ENCODE assay signal across 16 cellular contexts in genomic region chr21:35352066-35352770, GRCh38.
A peak's percentile ranks its signal among the peaks of the same experiment; 100 is the strongest.
DNase-seq lines count a peak whose midpoint lies in the region; ATAC-seq, FAIRE-seq and TF ChIP-seq lines count a peak whose summit lies in the region.
"Had no signal": no experiment of that assay in that cellular context is flagged by ENCODE, and none has a peak within 500 bp of the region (broad histone marks: within the 10 kb centered on the region; RNA-seq: fewer than 3 reads in every experiment).

No MANE protein-coding gene starts in this region.

- no peaks in the 10 kb centered on the region for H3K36me3 Mint-ChIP-seq in activated naive CD8-positive, alpha-beta T cell treated with anti-CD3 and anti-CD28 coated beads, Interleukin-2, amount 50 U/mL, for 24 hours (ENCODE audit: low read depth)
- peaks cover 1% of the 10 kb centered on the region for H3K36me3 Mint-ChIP-seq in activated naive CD8-positive, alpha-beta T cell treated with anti-CD3 and anti-CD28 coated beads for 36 hours
- H3K36me3 Mint-ChIP-seq in astrocyte (ENCODE audit: low read depth, unreplicated experiment), result no peaks in the 10 kb centered on the region
- peaks cover 3 to 8% of the 10 kb centered on the region in 2 donors for H3K36me3 Mint-ChIP-seq in stimulated activated naive B cell treated with anti-CD40 and anti-IgM and Interleukin-4, amounts not matched to agents 10 μg/mL and 1 μg/mL and 100 μg/mL, for 72 hours

- H3K27ac Mint-ChIP-seq in activated naive CD8-positive, alpha-beta T cell treated with anti-CD3 and anti-CD28 coated beads, Interleukin-2, amount 50 U/mL, for 24 hours, result peak overlapping the region; percentile 44
- no peak overlapping the region for H3K27ac Mint-ChIP-seq in activated naive CD8-positive, alpha-beta T cell treated with anti-CD3 and anti-CD28 coated beads for 36 hours
- H3K27ac Mint-ChIP-seq in astrocyte (ENCODE audit: unreplicated experiment), result peak overlapping the region; percentile 99
- H3K27ac Mint-ChIP-seq in stimulated activated naive B cell treated with anti-CD40 and anti-IgM and Interleukin-4, amounts not matched to agents 10 μg/mL and 1 μg/mL and 100 μg/mL, for 72 hours, result no peak overlapping the region

- no peak for DNase-seq in activated naive CD8-positive, alpha-beta T cell treated with anti-CD3 and anti-CD28 coated beads, Interleukin-2, amount 50 U/mL, for 24 hours
- no peak for DNase-seq in activated naive CD8-positive, alpha-beta T cell treated with anti-CD3 and anti-CD28 coated beads for 36 hours
- peak; percentile 95 for DNase-seq in astrocyte (ENCODE audit: low read depth)
- peak; percentile 66 for DNase-seq in glomerular visceral epithelial cell (ENCODE audit: extremely low spot score)
- DNase-seq in stimulated activated naive B cell treated with anti-CD40 and anti-IgM and Interleukin-4, amounts not matched to agents 10 μg/mL and 1 μg/mL and 100 μg/mL, for 72 hours, result no peak
- DNase-seq in HAP-1 (ENCODE audit: low spot score in 2 of 2), result no peak
- DNase-seq: ACHN, activated gamma-delta T cell, NCI-H2029 treated with DMSO at 0.1 percent for 48 hours, NCI-H748 treated with DMSO at 0.1 percent for 48 hours, small intestine had no signal

- H3K27me3 Mint-ChIP-seq in activated naive CD8-positive, alpha-beta T cell treated with anti-CD3 and anti-CD28 coated beads, Interleukin-2, amount 50 U/mL, for 24 hours, result peaks cover 3% of the 10 kb centered on the region
- peaks cover 5% of the 10 kb centered on the region for H3K27me3 Mint-ChIP-seq in activated naive CD8-positive, alpha-beta T cell treated with anti-CD3 and anti-CD28 coated beads for 36 hours
- H3K27me3 Mint-ChIP-seq in astrocyte (ENCODE audit: low read depth, unreplicated experiment), result no peaks in the 10 kb centered on the region
- peaks cover 0 to under 1% of the 10 kb centered on the region in 2 donors for H3K27me3 Mint-ChIP-seq in stimulated activated naive B cell treated with anti-CD40 and anti-IgM and Interleukin-4, amounts not matched to agents 10 μg/mL and 1 μg/mL and 100 μg/mL, for 72 hours

- peaks cover 38% of the 10 kb centered on the region for H3K4me1 Mint-ChIP-seq in activated naive CD8-positive, alpha-beta T cell treated with anti-CD3 and anti-CD28 coated beads, Interleukin-2, amount 50 U/mL, for 24 hours
- peaks cover 6% of the 10 kb centered on the region for H3K4me1 Mint-ChIP-seq in activated naive CD8-positive, alpha-beta T cell treated with anti-CD3 and anti-CD28 coated beads for 36 hours
- peaks cover 36% of the 10 kb centered on the region for H3K4me1 Mint-ChIP-seq in astrocyte (ENCODE audit: low read depth, unreplicated experiment)
- H3K4me1 Mint-ChIP-seq in stimulated activated naive B cell treated with anti-CD40 and anti-IgM and Interleukin-4, amounts not matched to agents 10 μg/mL and 1 μg/mL and 100 μg/mL, for 72 hours, result peaks cover 26 to 52% of the 10 kb centered on the region in 2 donors

- no peak overlapping the region for H3K4me3 Mint-ChIP-seq in activated naive CD8-positive, alpha-beta T cell treated with anti-CD3 and anti-CD28 coated beads, Interleukin-2, amount 50 U/mL, for 24 hours
- no peak overlapping the region for H3K4me3 Mint-ChIP-seq in activated naive CD8-positive, alpha-beta T cell treated with anti-CD3 and anti-CD28 coated beads for 36 hours
- H3K4me3 Mint-ChIP-seq in astrocyte (ENCODE audit: unreplicated experiment), result no peak overlapping the region
- H3K4me3 Mint-ChIP-seq in stimulated activated naive B cell treated with anti-CD40 and anti-IgM and Interleukin-4, amounts not matched to agents 10 μg/mL and 1 μg/mL and 100 μg/mL, for 72 hours, result no peak overlapping the region

- H3K27me3 ChIP-seq in astrocyte (ENCODE audit: insufficient read depth, low read length) (no peaks in the 10 kb centered on the region), HAP-1 (ENCODE audit: low read depth) (no peaks in the 10 kb centered on the region)

- H3K36me3 ChIP-seq in astrocyte (ENCODE audit: insufficient read depth, low read length) (no peaks in the 10 kb centered on the region), HAP-1 (replicated peaks) (no peaks in the 10 kb centered on the region)
- H3K36me3 ChIP-seq: cardiac muscle cell, neutrophil had no signal

- peak; percentile 23 for ATAC-seq in activated naive CD8-positive, alpha-beta T cell treated with anti-CD3 and anti-CD28 coated beads, Interleukin-2, amount 50 U/mL, for 24 hours
- ATAC-seq in stimulated activated naive B cell treated with anti-CD40 and anti-IgM and Interleukin-4, amounts not matched to agents 10 μg/mL and 1 μg/mL and 100 μg/mL, for 72 hours (replicated peaks), result peak; percentile 88 to 90
- ATAC-seq in GM18520 (IDR thresholded peaks at IDR 0.05; ENCODE audit: unreplicated experiment) (no peak), HG02623 (IDR thresholded peaks at IDR 0.05; ENCODE audit: unreplicated experiment) (no peak)

- TF ChIP-seq CTCF in astrocyte (IDR thresholded peaks at IDR 0.05; ENCODE audit: insufficient read depth, low read depth, low read length), result no peak

- peak overlapping the region; percentile 64 for H3K27ac ChIP-seq in astrocyte (ENCODE audit: low read depth, low read length)
- H3K27ac ChIP-seq: cardiac muscle cell, neutrophil had no signal

- H2AFZ ChIP-seq in astrocyte (ENCODE audit: low read depth, low read length), result no peak overlapping the region

- peak overlapping the region; percentile 21 for H3K9ac ChIP-seq in astrocyte (ENCODE audit: low read length)

- FAIRE-seq in astrocyte (lab: Jason Lieb, UNC), result peak; percentile 88
- FAIRE-seq: endometrium, small intestine had no signal

- H3K9me3 ChIP-seq in astrocyte (ENCODE audit: insufficient read depth, low read depth, low read length), result no peaks in the 10 kb centered on the region
- 0 out of 2 replicates have a peak, but pooled peaks cover 5% of the 10 kb centered on the region for H3K9me3 ChIP-seq in HAP-1
- H3K9me3 ChIP-seq: neutrophil had no signal

- no peaks in the 10 kb centered on the region for H4K20me1 ChIP-seq in astrocyte (ENCODE audit: insufficient read depth, low read length)

- H3K79me2 ChIP-seq in astrocyte (ENCODE audit: insufficient read depth, low read length), result no peaks in the 10 kb centered on the region

- H3K9me3 Mint-ChIP-seq in activated naive CD8-positive, alpha-beta T cell treated with anti-CD3 and anti-CD28 coated beads, Interleukin-2, amount 50 U/mL, for 24 hours, result peaks cover 12% of the 10 kb centered on the region
- peaks cover 3% of the 10 kb centered on the region for H3K9me3 Mint-ChIP-seq in activated naive CD8-positive, alpha-beta T cell treated with anti-CD3 and anti-CD28 coated beads for 36 hours
- H3K9me3 Mint-ChIP-seq in astrocyte (ENCODE audit: unreplicated experiment), result peaks cover 5% of the 10 kb centered on the region
- H3K9me3 Mint-ChIP-seq in stimulated activated naive B cell treated with anti-CD40 and anti-IgM and Interleukin-4, amounts not matched to agents 10 μg/mL and 1 μg/mL and 100 μg/mL, for 72 hours, result peaks cover 5 to 11% of the 10 kb centered on the region in 2 donors

- H3K4me3 ChIP-seq in astrocyte (ENCODE audit: insufficient read depth, low read depth, low read length) (no peak overlapping the region), HAP-1 (no peak overlapping the region)
- H3K4me3 ChIP-seq: cardiac muscle cell had no signal

- peak overlapping the region; percentile 9 for H3K4me2 ChIP-seq in astrocyte (ENCODE audit: low read length)

- H3K4me1 ChIP-seq in astrocyte (ENCODE audit: insufficient read depth, low read length) (peaks cover 13% of the 10 kb centered on the region), HAP-1 (no peaks in the 10 kb centered on the region)

- in situ Hi-C loops in HAP-1 (cut with MboI; ENCODE audit: low sequenced_read_pairs), result no loop called here

Comparison
In these comparisons a context has a peak if more than half of its experiments do, and no peak if none do; other contexts are left out.
1. H3K27ac Mint-ChIP-seq: peak in activated naive CD8-positive, alpha-beta T cell treated with anti-CD3 and anti-CD28 coated beads, Interleukin-2, amount 50 U/mL, for 24 hours (single experiment) and astrocyte (single experiment); none in activated naive CD8-positive, alpha-beta T cell treated with anti-CD3 and anti-CD28 coated beads for 36 hours (single experiment) and stimulated activated naive B cell treated with anti-CD40 and anti-IgM and Interleukin-4, amounts not matched to agents 10 μg/mL and 1 μg/mL and 100 μg/mL, for 72 hours (single experiment).
2. ATAC-seq: peak in activated naive CD8-positive, alpha-beta T cell treated with anti-CD3 and anti-CD28 coated beads, Interleukin-2, amount 50 U/mL, for 24 hours (single experiment) and stimulated activated naive B cell treated with anti-CD40 and anti-IgM and Interleukin-4, amounts not matched to agents 10 μg/mL and 1 μg/mL and 100 μg/mL, for 72 hours (2 of 2); none in GM18520 (single experiment) and HG02623 (single experiment).
3. DNase-seq: peak in astrocyte (single experiment) and glomerular visceral epithelial cell (single experiment); none in activated naive CD8-positive, alpha-beta T cell treated with anti-CD3 and anti-CD28 coated beads, Interleukin-2, amount 50 U/mL, for 24 hours (single experiment), activated naive CD8-positive, alpha-beta T cell treated with anti-CD3 and anti-CD28 coated beads for 36 hours (single experiment), stimulated activated naive B cell treated with anti-CD40 and anti-IgM and Interleukin-4, amounts not matched to agents 10 μg/mL and 1 μg/mL and 100 μg/mL, for 72 hours (single experiment) and HAP-1 (0 of 2).